ENCODE assay signal across 15 cellular contexts in genomic region chr2:213995400-213996105, GRCh38.
DNase-seq lines count a peak whose midpoint lies in the region; ATAC-seq, FAIRE-seq and TF ChIP-seq lines count a peak whose summit lies in the region.
"Had no signal": no experiment of that assay in that cellular context is flagged by ENCODE, and none has a peak within 500 bp of the region (broad histone marks: within the 10 kb centered on the region; RNA-seq: fewer than 3 reads in every experiment).

No MANE protein-coding gene starts in this region.

- FAIRE-seq in A549 (lab: Jason Lieb, UNC) = no peak

- POLR2A ChIA-PET in A549 (lab: Yijun Ruan, JAX) = no interaction called here

- H3K27me3 Mint-ChIP-seq in activated T-cell treated with anti-CD3 and anti-CD28 coated beads, Interleukin-2, amount 50 U/mL, for 4 hours (ENCODE audit: low read depth) = no peaks in the 10 kb centered on the region
- H3K27me3 Mint-ChIP-seq: activated B cell treated with CpG ODN at 0.5 μM for 24 hours had no signal

- H3K4me1 ChIP-seq in A549 = peaks cover 19% of the 10 kb centered on the region
- peaks cover 7% of the 10 kb centered on the region for H3K4me1 ChIP-seq in adipocyte (ENCODE audit: control insufficient read depth, insufficient read depth, low read length)
- peaks cover 21% of the 10 kb centered on the region for H3K4me1 ChIP-seq in foreskin keratinocyte
- H3K4me1 ChIP-seq: BLaER1 had no signal

- peak; percentile 42 to 86 for DNase-seq in A549 (ENCODE audit: low read depth in 1 of 2, low spot score in 1 of 2)
- DNase-seq in HS-27A (ENCODE audit: low read depth) = peak; percentile 64
- DNase-seq in adipocyte (ENCODE audit: low read depth) = peak; percentile 85
- peak; percentile 93 to 97 for DNase-seq in foreskin keratinocyte
- no peak for DNase-seq in cerebellum (ENCODE audit: low spot score)
- no peak for DNase-seq in activated T-cell treated with anti-CD3 and anti-CD28 coated beads, Interleukin-2, amount 50 U/mL, for 4 hours
- DNase-seq: activated B cell treated with CpG ODN at 0.5 μM for 24 hours, NCI-H345, Right ventricle myocardium superior had no signal

- no peaks in the 10 kb centered on the region for H3K36me3 ChIP-seq in adipocyte (ENCODE audit: control insufficient read depth, insufficient read depth, low read length, severe bottlenecking)
- H3K36me3 ChIP-seq: BLaER1, HAP-1 had no signal

- H3K4me3 Mint-ChIP-seq in activated T-cell treated with anti-CD3 and anti-CD28 coated beads, Interleukin-2, amount 50 U/mL, for 4 hours = no peak overlapping the region
- H3K4me3 Mint-ChIP-seq: activated B cell treated with CpG ODN at 0.5 μM for 24 hours; neural crest cell; stimulated activated effector memory CD8-positive, alpha-beta T cell treated with anti-CD3 and anti-CD28 coated beads, Interleukin-12 subunit alpha, Interleukin-12 subunit beta, amount 100 ng/mL, for 72 hours had no signal

- ATAC-seq in A549 = peak; percentile 99 to 100
- peak; percentile 99 for ATAC-seq in foreskin keratinocyte
- no peak for ATAC-seq in activated T-cell treated with anti-CD3 and anti-CD28 coated beads, Interleukin-2, amount 50 U/mL, for 4 hours
- ATAC-seq in HG03469 (IDR thresholded peaks at IDR 0.05; ENCODE audit: unreplicated experiment) = no peak
- no peak for ATAC-seq in GM19324 (IDR thresholded peaks at IDR 0.05; ENCODE audit: low FRiP score, unreplicated experiment)
- ATAC-seq: stimulated activated effector memory CD8-positive, alpha-beta T cell treated with anti-CD3 and anti-CD28 coated beads, Interleukin-12 subunit alpha, Interleukin-12 subunit beta, amount 100 ng/mL, for 72 hours had no signal

- H3K4me2 ChIP-seq in A549 = peak overlapping the region; percentile 74
- H3K4me2 ChIP-seq: BLaER1 had no signal

- H3K36me3 Mint-ChIP-seq in activated T-cell treated with anti-CD3 and anti-CD28 coated beads, Interleukin-2, amount 50 U/mL, for 4 hours (ENCODE audit: insufficient read depth) = no peaks in the 10 kb centered on the region
- H3K36me3 Mint-ChIP-seq: stimulated activated effector memory CD8-positive, alpha-beta T cell treated with anti-CD3 and anti-CD28 coated beads, Interleukin-12 subunit alpha, Interleukin-12 subunit beta, amount 100 ng/mL, for 72 hours had no signal

- H3K4me3 ChIP-seq in A549 (no peak overlapping the region), adipocyte (ENCODE audit: low read length) (no peak overlapping the region)
- H3K4me3 ChIP-seq: BLaER1, HAP-1 had no signal

- TF ChIP-seq POLR2A in A549 (IDR thresholded peaks at IDR 0.05; ENCODE audit: low read length) = no peak

- WGBS in A549 (ENCODE audit: missing lambda C conversion rate) = 3% methylated on average over 1 of the region's 1 CpG

- no peak overlapping the region for H3K9ac ChIP-seq in adipocyte (ENCODE audit: low read length)
- H3K9ac ChIP-seq: BLaER1 had no signal

- no peaks in the 10 kb centered on the region for H3K4me1 Mint-ChIP-seq in activated T-cell treated with anti-CD3 and anti-CD28 coated beads, Interleukin-2, amount 50 U/mL, for 4 hours (ENCODE audit: low read depth)
- H3K4me1 Mint-ChIP-seq: activated B cell treated with CpG ODN at 0.5 μM for 24 hours; neural crest cell; stimulated activated effector memory CD8-positive, alpha-beta T cell treated with anti-CD3 and anti-CD28 coated beads, Interleukin-12 subunit alpha, Interleukin-12 subunit beta, amount 100 ng/mL, for 72 hours had no signal

- peak in 1 of 2 experiments; percentile 26; a peak in 1 of 5 replicates for TF ChIP-seq EP300 in A549 (IDR thresholded peaks at IDR 0.05)

- H3K27me3 ChIP-seq in adipocyte (replicated peaks; ENCODE audit: control insufficient read depth, insufficient read depth, low read length) (no peaks in the 10 kb centered on the region), foreskin keratinocyte (no peaks in the 10 kb centered on the region)
- H3K27me3 ChIP-seq: BLaER1 had no signal

- H3K9me3 ChIP-seq in A549 (peaks cover 4% of the 10 kb centered on the region; the same call in 1 of the 3 replicates), adipocyte (ENCODE audit: control insufficient read depth, low read length) (no peaks in the 10 kb centered on the region)
- H3K9me3 ChIP-seq: BLaER1 had no signal

- H3K27ac ChIP-seq in A549 (peak overlapping the region; percentile 54 to 76), foreskin keratinocyte (no peak overlapping the region)
- H3K27ac ChIP-seq: BLaER1 had no signal

- peak in 1 of 2 experiments; percentile 31; a peak in 1 of 5 replicates for TF ChIP-seq RAD21 in A549 (conservative IDR thresholded peaks at IDR 0.05 in 1 of 2, IDR thresholded peaks at IDR 0.05 in 1 of 2)

- H3K9me3 Mint-ChIP-seq in activated T-cell treated with anti-CD3 and anti-CD28 coated beads, Interleukin-2, amount 50 U/mL, for 4 hours = peaks cover 6% of the 10 kb centered on the region

- TF ChIP-seq CTCF in A549 (IDR thresholded peaks at IDR 0.05) (no peak), foreskin keratinocyte (conservative IDR thresholded peaks at IDR 0.05) (no peak)

- CTCF ChIA-PET in A549 (lab: Yijun Ruan, JAX) = interaction anchor here (0.8 kb wide), 1 partner anchor 72 kb away, joined by 3 read pairs; no protein-coding TSS in a partner anchor

TF ChIP-seq in A549, 52 proteins besides CTCF, POLR2A, EP300 and RAD21:
- TF ChIP-seq ZC3H11A (IDR thresholded peaks at IDR 0.05) (no peak), RARB (CRISPR knock-in tag; IDR thresholded peaks at IDR 0.05) (no peak), MAFK (IDR thresholded peaks at IDR 0.05; ENCODE audit: partially characterized antibody) (peak; percentile 69), JUNB (IDR thresholded peaks at IDR 0.05) (peak; percentile 91), ZSCAN20 (CRISPR knock-in tag; IDR thresholded peaks at IDR 0.05) (no peak), KDM1A (IDR thresholded peaks at IDR 0.05; ENCODE audit: low read depth) (no peak), HOXA7 (CRISPR knock-in tag; IDR thresholded peaks at IDR 0.05) (no peak), CHD2 (IDR thresholded peaks at IDR 0.05; ENCODE audit: low read length, partially characterized antibody) (no peak), FOXS1 (CRISPR knock-in tag; IDR thresholded peaks at IDR 0.05) (no peak; the same call in 1 of the 2 replicates), SMC3 (IDR thresholded peaks at IDR 0.05) (0 out of 3 replicates have a peak, but pooled peaks have one; percentile 9), EHF (CRISPR knock-in tag; IDR thresholded peaks at IDR 0.05) (no peak), FOSL2 (IDR thresholded peaks at IDR 0.05) (peak; percentile 92), FOSL2 (CRISPR knock-in tag; IDR thresholded peaks at IDR 0.05) (peak; percentile 91), HOXB5 (CRISPR knock-in tag; IDR thresholded peaks at IDR 0.05) (no peak), ZNF302 (CRISPR knock-in tag; IDR thresholded peaks at IDR 0.05) (no peak), JUN (IDR thresholded peaks at IDR 0.05) (peak in 1 of 2 experiments; percentile 59; a peak in 1 of 5 replicates), TFCP2L1 (CRISPR knock-in tag; IDR thresholded peaks at IDR 0.05) (no peak), CEBPB (IDR thresholded peaks at IDR 0.05) (peak in 1 of 2 experiments; percentile 52; a peak in 1 of 4 replicates), CBX2 (IDR thresholded peaks at IDR 0.05; ENCODE audit: borderline replicate concordance, low read depth) (no peak), RFX5 (IDR thresholded peaks at IDR 0.05) (no peak)
- TF ChIP-seq, protein P1, sequence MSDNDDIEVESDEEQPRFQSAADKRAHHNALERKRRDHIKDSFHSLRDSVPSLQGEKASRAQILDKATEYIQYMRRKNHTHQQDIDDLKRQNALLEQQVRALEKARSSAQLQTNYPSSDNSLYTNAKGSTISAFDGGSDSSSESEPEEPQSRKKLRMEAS (IDR thresholded peaks at IDR 0.05) = 0 out of 2 replicates have a peak, but pooled peaks have one; percentile 21

Comparison
In these comparisons a context has a peak if more than half of its experiments do, and no peak if none do; other contexts are left out.
1. ATAC-seq: peak in A549 (2 of 2) and foreskin keratinocyte (single experiment); none in activated T-cell treated with anti-CD3 and anti-CD28 coated beads, Interleukin-2, amount 50 U/mL, for 4 hours (0 of 2), HG03469 (single experiment) and GM19324 (single experiment).
2. DNase-seq: peak in A549 (2 of 2), HS-27A (single experiment), adipocyte (single experiment) and foreskin keratinocyte (2 of 2); none in cerebellum (single experiment) and activated T-cell treated with anti-CD3 and anti-CD28 coated beads, Interleukin-2, amount 50 U/mL, for 4 hours (single experiment).